Comparison of ENCODE assay signal across 9 cellular contexts in genomic region chr21:14686466-14687276, GRCh38.
A peak's percentile ranks its signal among the peaks of the same experiment; 100 is the strongest.
DNase-seq lines count a peak whose midpoint lies in the region; ATAC-seq and TF ChIP-seq lines count a peak whose summit lies in the region.
"Had no signal": no experiment of that assay in that cellular context is flagged by ENCODE, and none has a peak within 500 bp of the region (broad histone marks: within the 10 kb centered on the region; RNA-seq: fewer than 3 reads in every experiment).

No MANE protein-coding gene starts in this region.

- H3K27me3 Mint-ChIP-seq in stimulated activated naive CD8-positive, alpha-beta T cell treated with anti-CD3 and anti-CD28 coated beads, Interleukin-15, Interleukin-2, amounts not matched to agents 100 ng/mL and 50 ng/mL, for 24 hours, result no peaks in the 10 kb centered on the region
- H3K27me3 Mint-ChIP-seq in T-helper 1 cell treated with Interleukin-12 subunit alpha and Interleukin-12 subunit beta and Interleukin-4 antibody, amounts not matched to agents 30 μg/mL and 1 μg/mL, for 36 hours (ENCODE audit: low read depth), result no peaks in the 10 kb centered on the region

- no peak overlapping the region for H3K4me3 ChIP-seq in brain microvascular endothelial cell (ENCODE audit: low read depth, low read length)

- no peaks in the 10 kb centered on the region for H3K27me3 ChIP-seq in brain microvascular endothelial cell (replicated peaks)

- DNase-seq in stimulated activated naive CD8-positive, alpha-beta T cell treated with anti-CD3 and anti-CD28 coated beads, Interleukin-15, Interleukin-2, amounts not matched to agents 100 U/mL and 50 U/mL, for 24 hours, result no peak
- DNase-seq in brain microvascular endothelial cell (no peak), mucosa of gallbladder (ENCODE audit: low spot score) (no peak), hepatic stellate cell (ENCODE audit: low spot score) (no peak), DMS53 treated with DMSO at 0.1 percent for 48 hours (lab: John Stamatoyannopoulos, UW; ENCODE audit: unreplicated experiment) (no peak)
- DNase-seq: NCI-H1694 treated with DMSO at 0.1 percent for 48 hours had no signal

- peaks cover 67% of the 10 kb centered on the region for H3K4me1 Mint-ChIP-seq in stimulated activated naive CD8-positive, alpha-beta T cell treated with anti-CD3 and anti-CD28 coated beads, Interleukin-15, Interleukin-2, amounts not matched to agents 100 ng/mL and 50 ng/mL, for 24 hours (ENCODE audit: low read depth)
- peaks cover 27% of the 10 kb centered on the region for H3K4me1 Mint-ChIP-seq in T-helper 1 cell treated with Interleukin-12 subunit alpha and Interleukin-12 subunit beta and Interleukin-4 antibody, amounts not matched to agents 30 μg/mL and 1 μg/mL, for 36 hours (ENCODE audit: low read depth)

- peaks cover 4% of the 10 kb centered on the region for H3K9me3 Mint-ChIP-seq in stimulated activated naive CD8-positive, alpha-beta T cell treated with anti-CD3 and anti-CD28 coated beads, Interleukin-15, Interleukin-2, amounts not matched to agents 100 ng/mL and 50 ng/mL, for 24 hours
- H3K9me3 Mint-ChIP-seq in T-helper 1 cell treated with Interleukin-12 subunit alpha and Interleukin-12 subunit beta and Interleukin-4 antibody, amounts not matched to agents 30 μg/mL and 1 μg/mL, for 36 hours, result peaks cover 10% of the 10 kb centered on the region

- no peak for TF ChIP-seq CTCF in brain microvascular endothelial cell (IDR thresholded peaks at IDR 0.05; ENCODE audit: low read depth, low read length, missing control alignments)

- H3K36me3 ChIP-seq in brain microvascular endothelial cell (replicated peaks), result no peaks in the 10 kb centered on the region

- no peaks in the 10 kb centered on the region for H3K36me3 Mint-ChIP-seq in stimulated activated naive CD8-positive, alpha-beta T cell treated with anti-CD3 and anti-CD28 coated beads, Interleukin-15, Interleukin-2, amounts not matched to agents 100 ng/mL and 50 ng/mL, for 24 hours (ENCODE audit: low read depth)
- peaks cover 18% of the 10 kb centered on the region for H3K36me3 Mint-ChIP-seq in T-helper 1 cell treated with Interleukin-12 subunit alpha and Interleukin-12 subunit beta and Interleukin-4 antibody, amounts not matched to agents 30 μg/mL and 1 μg/mL, for 36 hours (ENCODE audit: low read depth)

- H3K27ac ChIP-seq in brain microvascular endothelial cell, result no peak overlapping the region

- peak overlapping the region; percentile 45 for H3K27ac Mint-ChIP-seq in stimulated activated naive CD8-positive, alpha-beta T cell treated with anti-CD3 and anti-CD28 coated beads, Interleukin-15, Interleukin-2, amounts not matched to agents 100 ng/mL and 50 ng/mL, for 24 hours
- H3K27ac Mint-ChIP-seq in T-helper 1 cell treated with Interleukin-12 subunit alpha and Interleukin-12 subunit beta and Interleukin-4 antibody, amounts not matched to agents 30 μg/mL and 1 μg/mL, for 36 hours, result peak overlapping the region; percentile 11

- in situ Hi-C loops in brain microvascular endothelial cell (cut with HindIII; ENCODE audit: low pct_ligation_motif_present, low sequenced_read_pairs), result no loop called here

- ATAC-seq in stimulated activated naive CD8-positive, alpha-beta T cell treated with anti-CD3 and anti-CD28 coated beads, Interleukin-15, Interleukin-2, amounts not matched to agents 100 U/mL and 50 U/mL, for 24 hours, result no peak
- peak; percentile 71 for ATAC-seq in HG03045 (IDR thresholded peaks at IDR 0.05; ENCODE audit: unreplicated experiment)

- H3K4me3 Mint-ChIP-seq in stimulated activated naive CD8-positive, alpha-beta T cell treated with anti-CD3 and anti-CD28 coated beads, Interleukin-15, Interleukin-2, amounts not matched to agents 100 ng/mL and 50 ng/mL, for 24 hours, result peak overlapping the region; percentile 14
- peak overlapping the region; percentile 55 for H3K4me3 Mint-ChIP-seq in T-helper 1 cell treated with Interleukin-12 subunit alpha and Interleukin-12 subunit beta and Interleukin-4 antibody, amounts not matched to agents 30 μg/mL and 1 μg/mL, for 36 hours
